8 cellular contexts compared by ENCODE assay signal in the genomic region with DNA sequence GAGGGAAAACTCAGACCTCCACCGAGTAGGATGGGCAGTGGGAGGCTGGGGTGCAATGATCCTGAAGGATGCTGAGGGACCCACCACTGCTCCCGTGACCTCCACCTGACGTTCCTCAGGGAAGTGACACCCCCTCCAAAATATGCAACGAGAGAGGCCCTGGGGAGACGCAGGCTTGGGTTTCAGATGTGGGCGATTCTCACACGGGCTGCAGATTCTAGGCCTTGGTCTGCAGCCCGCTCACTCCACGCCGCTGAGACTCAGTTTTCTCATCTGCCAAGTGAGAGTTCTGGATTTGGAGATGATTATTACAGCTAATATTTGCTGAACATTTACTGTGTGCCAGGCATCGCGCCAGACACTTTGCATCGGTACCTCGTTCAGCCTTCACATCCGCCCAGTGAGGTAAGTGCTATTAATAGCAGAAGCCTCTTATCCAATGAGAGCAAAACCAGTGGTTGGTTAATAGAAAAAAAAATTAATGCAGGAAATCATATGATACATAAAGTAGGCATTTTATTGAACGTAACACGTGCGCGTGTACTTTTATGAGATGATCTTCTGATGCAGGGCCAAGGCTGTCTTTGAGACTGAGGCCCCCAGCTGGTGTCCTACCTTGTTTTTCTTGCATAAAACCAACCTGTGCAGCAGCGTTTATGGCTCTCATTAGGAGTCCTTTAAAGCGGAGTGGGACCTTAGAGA.
A peak's percentile ranks its signal among the peaks of the same experiment; 100 is the strongest.
DNase-seq lines count a peak whose midpoint lies in the region; ATAC-seq, FAIRE-seq and TF ChIP-seq lines count a peak whose summit lies in the region.

No MANE protein-coding gene starts in this region.

- no peak for TF ChIP-seq CTCF in activated B cell treated with CpG ODN at 0.5 μM for 24 hours (IDR thresholded peaks at IDR 0.05)
- no peak for TF ChIP-seq CTCF in upper lobe of right lung (IDR thresholded peaks at IDR 0.05)

- H3K4me1 Mint-ChIP-seq in CD4-positive, alpha-beta memory T cell: peaks cover 4 to 62% (median 31%) of the 10 kb centered on the region in 4 donors
- peaks cover 3% of the 10 kb centered on the region for H3K4me1 Mint-ChIP-seq in activated B cell treated with CpG ODN at 0.5 μM for 24 hours

- peaks cover 100% of the 10 kb centered on the region for H3K4me1 ChIP-seq in CD4-positive, alpha-beta memory T cell (ENCODE audit: insufficient read depth, low read length)
- H3K4me1 ChIP-seq in upper lobe of right lung: peaks cover 25% of the 10 kb centered on the region

- FAIRE-seq in HTR-8/SVneo (lab: Jason Lieb, UNC): no peak

- H3K4me3 Mint-ChIP-seq in CD4-positive, alpha-beta memory T cell: peak overlapping the region; percentile 37 to 78 (median 62)
- H3K4me3 Mint-ChIP-seq in activated B cell treated with CpG ODN at 0.5 μM for 24 hours: peak overlapping the region; percentile 80

- no peaks in the 10 kb centered on the region for H3K27me3 Mint-ChIP-seq in CD4-positive, alpha-beta memory T cell
- no peaks in the 10 kb centered on the region for H3K27me3 Mint-ChIP-seq in activated B cell treated with CpG ODN at 0.5 μM for 24 hours

- H3K9me3 Mint-ChIP-seq in CD4-positive, alpha-beta memory T cell: no peaks in the 10 kb centered on the region
- H3K9me3 Mint-ChIP-seq in activated B cell treated with CpG ODN at 0.5 μM for 24 hours: no peaks in the 10 kb centered on the region

- ATAC-seq in GM19035 (IDR thresholded peaks at IDR 0.05; ENCODE audit: unreplicated experiment): peak; percentile 53
- peak; percentile 33 for ATAC-seq in HG03442 (IDR thresholded peaks at IDR 0.05; ENCODE audit: unreplicated experiment)
- peak; percentile 50 for ATAC-seq in activated B cell treated with CpG ODN at 0.5 μM for 24 hours (ENCODE audit: low read depth)
- peak; percentile 62 for ATAC-seq in upper lobe of right lung

- H3K4me3 ChIP-seq in CD4-positive, alpha-beta memory T cell (ENCODE audit: low read length in 2 of 2): no peak overlapping the region
- no peak overlapping the region for H3K4me3 ChIP-seq in upper lobe of right lung

- intact Hi-C loops in CD4-positive, alpha-beta memory T cell (cut with micrococcal nuclease): loop anchor here (1.0 kb wide), 3 partner anchors 10 to 102 kb away; partner anchors contain the start of gene RUNX3
- intact Hi-C loops in activated B cell treated with CpG ODN at 0.5 μM for 24 hours (cut with micrococcal nuclease): loop anchor here (1.0 to 5.0 kb wide), 9 partner anchors 10 to 843 kb away; partner anchors contain the start of genes CLIC4, RUNX3 and SRRM1
- intact Hi-C loops in upper lobe of right lung (cut with DNase I): no loop called here

- no peaks in the 10 kb centered on the region for H3K36me3 ChIP-seq in CD4-positive, alpha-beta memory T cell (ENCODE audit: insufficient read depth, low read length)
- no peaks in the 10 kb centered on the region for H3K36me3 ChIP-seq in upper lobe of right lung

- H3K27ac Mint-ChIP-seq in CD4-positive, alpha-beta memory T cell: peak overlapping the region in 6 of 7 donors; percentile 88 to 97 (median 95)
- peak overlapping the region; percentile 97 for H3K27ac Mint-ChIP-seq in activated B cell treated with CpG ODN at 0.5 μM for 24 hours

- H3K27ac ChIP-seq in CD4-positive, alpha-beta memory T cell (ENCODE audit: low read depth, low read length): peak overlapping the region; percentile 79
- H3K27ac ChIP-seq in epithelial cell of prostate: peak overlapping the region; percentile 28
- H3K27ac ChIP-seq in upper lobe of right lung: no peak overlapping the region

- no peaks in the 10 kb centered on the region for H3K36me3 Mint-ChIP-seq in CD4-positive, alpha-beta memory T cell
- no peaks in the 10 kb centered on the region for H3K36me3 Mint-ChIP-seq in activated B cell treated with CpG ODN at 0.5 μM for 24 hours (ENCODE audit: low read depth)

- no peaks in the 10 kb centered on the region for H3K27me3 ChIP-seq in CD4-positive, alpha-beta memory T cell (ENCODE audit: insufficient read depth, low read length)
- H3K27me3 ChIP-seq in upper lobe of right lung: peaks cover 7% of the 10 kb centered on the region

- CTCF ChIA-PET in CD4-positive, alpha-beta memory T cell (lab: Charles Lee; ENCODE audit: partially characterized antibody): interaction anchor here (0.6 to 12.9 kb wide), 8 partner anchors 10 to 184 kb away, joined by 3 to 296 read pairs (median 7); partner anchors contain the start of gene RUNX3
- CTCF ChIA-PET in activated B cell treated with CpG ODN at 0.5 μM for 24 hours (lab: Charles Lee): interaction anchor here (0.7 to 9.8 kb wide), 12 partner anchors 10 to 184 kb away, joined by 3 to 195 read pairs (median 4); partner anchors contain the start of gene RUNX3

- no peaks in the 10 kb centered on the region for H3K9me3 ChIP-seq in CD4-positive, alpha-beta memory T cell (ENCODE audit: control insufficient read depth in 1 of 2, low read length in 2 of 2)
- H3K9me3 ChIP-seq in upper lobe of right lung: no peaks in the 10 kb centered on the region

- POLR2A ChIA-PET in CD4-positive, alpha-beta memory T cell (lab: Charles Lee; ENCODE audit: partially characterized antibody): interaction anchor here (0.6 to 11.9 kb wide), 19 partner anchors 10 to 531 kb away, joined by 3 to 206 read pairs (median 4); partner anchors contain the start of gene RUNX3
- POLR2A ChIA-PET in activated B cell treated with CpG ODN at 0.5 μM for 24 hours (lab: Charles Lee): interaction anchor here (0.6 to 13.4 kb wide), 24 partner anchors 10 to 600 kb away, joined by 3 to 385 read pairs (median 5); partner anchors contain the start of genes CLIC4, RSRP1 and RUNX3

- DNase-seq in CD4-positive, alpha-beta memory T cell: peak; percentile 81 to 91 (median 85)
- DNase-seq in activated B cell treated with CpG ODN at 0.5 μM for 24 hours: peak; percentile 61
- peak; percentile 77 for DNase-seq in epithelial cell of prostate (ENCODE audit: low read depth, low spot score)
- DNase-seq in upper lobe of right lung: peak; percentile 86
- DNase-seq in islet precursor cell: no peak
- no peak for DNase-seq in HTR-8/SVneo (ENCODE audit: insufficient read length, low spot score)

Comparison
In these comparisons a context has a peak if more than half of its experiments do, and no peak if none do; other contexts are left out.
1. DNase-seq: peak in CD4-positive, alpha-beta memory T cell (5 of 5), activated B cell treated with CpG ODN at 0.5 μM for 24 hours (single experiment), epithelial cell of prostate (single experiment) and upper lobe of right lung (single experiment); none in islet precursor cell (single experiment) and HTR-8/SVneo (single experiment).
2. Peak in every context shown above with its lines, with median percentiles within 50 percentile points of each other: ATAC-seq.